ENCODE assay signal across 12 cellular contexts in the genomic region with DNA sequence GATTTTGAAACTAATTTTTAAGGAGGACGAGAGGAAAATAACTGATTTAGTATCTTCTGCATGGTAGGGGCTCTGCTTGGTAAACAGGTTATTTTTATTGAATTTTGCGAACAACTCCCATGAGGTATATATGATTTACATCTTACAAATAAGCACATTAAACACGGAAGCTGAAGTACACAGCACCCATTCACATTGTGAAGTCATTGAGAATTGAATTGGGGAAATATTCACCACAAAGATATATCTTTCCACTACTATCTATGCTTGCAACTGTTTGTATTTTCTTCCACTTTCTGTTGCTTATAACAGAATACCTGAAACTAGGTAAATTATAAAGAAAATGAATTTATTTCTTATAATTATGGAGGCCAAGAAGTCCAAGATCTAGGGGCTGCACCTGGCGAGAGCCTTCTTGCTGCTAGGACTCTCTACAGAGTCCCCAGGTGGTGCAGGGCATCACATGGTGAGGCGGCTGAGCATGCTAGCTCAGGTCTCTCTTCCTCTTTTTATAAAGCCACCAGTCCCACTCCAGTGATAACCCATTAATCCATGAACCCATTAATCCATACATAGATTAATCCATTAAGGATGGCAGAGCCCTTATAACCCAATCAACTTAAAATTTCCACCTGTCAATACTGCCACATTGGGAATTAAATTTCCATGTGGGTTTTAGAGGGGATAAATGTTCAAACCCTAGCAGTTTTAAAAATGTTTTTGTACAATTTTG.
DNase-seq lines count a peak whose midpoint lies in the region; ATAC-seq, FAIRE-seq and TF ChIP-seq lines count a peak whose summit lies in the region.
"Had no signal": no experiment of that assay in that cellular context is flagged by ENCODE, and none has a peak within 500 bp of the region (broad histone marks: within the 10 kb centered on the region; RNA-seq: fewer than 3 reads in every experiment).

No MANE protein-coding gene starts in this region.

- TF ChIP-seq CTCF in progenitor cell of endocrine pancreas (IDR thresholded peaks at IDR 0.05; ENCODE audit: unreplicated experiment) = no peak
- TF ChIP-seq CTCF in lower lobe of right lung (IDR thresholded peaks at IDR 0.05) = no peak
- TF ChIP-seq CTCF in D721Med (IDR thresholded peaks at IDR 0.05; ENCODE audit: insufficient read depth, missing control alignments) = no peak

- no peaks in the 10 kb centered on the region for H3K9me3 Mint-ChIP-seq in progenitor cell of endocrine pancreas (ENCODE audit: low read depth)
- H3K9me3 Mint-ChIP-seq: natural killer cell had no signal

- intact Hi-C loops in lower lobe of right lung (cut with DNase I) = no loop called here

- FAIRE-seq in D721Med (lab: Jason Lieb, UNC) = no peak

- no peak overlapping the region for H3K27ac ChIP-seq in lower lobe of right lung
- no peak overlapping the region for H3K27ac ChIP-seq in effector memory CD4-positive, alpha-beta T cell (ENCODE audit: insufficient read depth, low read length, poor library complexity, severe bottlenecking)
- H3K27ac ChIP-seq: HL-60 had no signal

- no peaks in the 10 kb centered on the region for H3K27me3 ChIP-seq in lower lobe of right lung (ENCODE audit: low read depth)
- H3K27me3 ChIP-seq in effector memory CD4-positive, alpha-beta T cell (replicated peaks; ENCODE audit: control insufficient read depth, insufficient read depth, low read length, poor library complexity, severe bottlenecking) = no peaks in the 10 kb centered on the region

- H3K27me3 Mint-ChIP-seq in progenitor cell of endocrine pancreas = no peaks in the 10 kb centered on the region

- peaks cover 9% of the 10 kb centered on the region for H3K4me1 ChIP-seq in lower lobe of right lung
- no peaks in the 10 kb centered on the region for H3K4me1 ChIP-seq in effector memory CD4-positive, alpha-beta T cell (ENCODE audit: control insufficient read depth, insufficient read depth, low read length, poor library complexity, severe bottlenecking)

- ATAC-seq in GM19025 (IDR thresholded peaks at IDR 0.05; ENCODE audit: low read depth, unreplicated experiment) = peak; percentile 75
- peak; percentile 90 for ATAC-seq in HG02623 (IDR thresholded peaks at IDR 0.05; ENCODE audit: unreplicated experiment)
- peak; percentile 81 for ATAC-seq in HG03521 (IDR thresholded peaks at IDR 0.05; ENCODE audit: unreplicated experiment)
- no peak for ATAC-seq in lower lobe of right lung

- peak overlapping the region; percentile 46 for H3K27ac Mint-ChIP-seq in progenitor cell of endocrine pancreas
- H3K27ac Mint-ChIP-seq: natural killer cell had no signal

- H3K36me3 ChIP-seq in lower lobe of right lung = no peaks in the 10 kb centered on the region
- H3K36me3 ChIP-seq in effector memory CD4-positive, alpha-beta T cell (ENCODE audit: control insufficient read depth, insufficient read depth, low read length) = no peaks in the 10 kb centered on the region

- H3K36me3 Mint-ChIP-seq in progenitor cell of endocrine pancreas (ENCODE audit: insufficient read depth) = no peaks in the 10 kb centered on the region
- H3K36me3 Mint-ChIP-seq: natural killer cell had no signal

- no peak overlapping the region for H3K4me3 Mint-ChIP-seq in progenitor cell of endocrine pancreas (ENCODE audit: low read depth)
- H3K4me3 Mint-ChIP-seq: natural killer cell had no signal

- H3K4me3 ChIP-seq in lower lobe of right lung = no peak overlapping the region
- H3K4me3 ChIP-seq in effector memory CD4-positive, alpha-beta T cell (ENCODE audit: insufficient read depth, low read depth, low read length, poor library complexity, severe bottlenecking) = no peak overlapping the region

- H3K4me1 Mint-ChIP-seq in progenitor cell of endocrine pancreas (ENCODE audit: low read depth) = peaks cover 31% of the 10 kb centered on the region
- H3K4me1 Mint-ChIP-seq: natural killer cell had no signal

- DNase-seq in progenitor cell of endocrine pancreas (ENCODE audit: low spot score, unreplicated experiment) (no peak), lower lobe of right lung (no peak), D721Med (ENCODE audit: insufficient read length, low spot score) (no peak)
- DNase-seq in effector memory CD4-positive, alpha-beta T cell = no peak
- no peak for DNase-seq in stimulated activated CD4-positive, alpha-beta T cell treated with anti-CD3 and anti-CD28 coated beads, Interleukin-4, amount 100 ng/mL, for 4 hours
- DNase-seq: natural killer cell, NCI-H187 treated with DMSO at 0.1 percent for 48 hours, T-helper 1 cell had no signal

- H3K9me3 ChIP-seq in lower lobe of right lung = no peaks in the 10 kb centered on the region
- H3K9me3 ChIP-seq in effector memory CD4-positive, alpha-beta T cell (ENCODE audit: control insufficient read depth, low read length) = no peaks in the 10 kb centered on the region

Comparison
In these comparisons a context has a peak if more than half of its experiments do, and no peak if none do; other contexts are left out.
1. ATAC-seq: peak in GM19025 (single experiment), HG02623 (single experiment) and HG03521 (single experiment); none in lower lobe of right lung (0 of 2).